In genomic region chr11:121890377-121890776, GRCh38 we compare ENCODE assay signal across 14 cellular contexts.
A peak's percentile ranks its signal among the peaks of the same experiment; 100 is the strongest.
DNase-seq lines count a peak whose midpoint lies in the region; TF ChIP-seq lines count a peak whose summit lies in the region.
"Had no signal": no experiment of that assay in that cellular context is flagged by ENCODE, and none has a peak within 500 bp of the region (broad histone marks: within the 10 kb centered on the region; RNA-seq: fewer than 3 reads in every experiment).

No MANE protein-coding gene starts in this region.

- no peaks in the 10 kb centered on the region for H3K27me3 Mint-ChIP-seq in activated CD4-positive, alpha-beta memory T cell treated with anti-CD3 and anti-CD28 coated beads for 36 hours

- no peaks in the 10 kb centered on the region for H3K4me1 Mint-ChIP-seq in activated CD4-positive, alpha-beta memory T cell treated with anti-CD3 and anti-CD28 coated beads for 36 hours (ENCODE audit: low read depth)

- TF ChIP-seq CTCF in AG04449 (IDR thresholded peaks at IDR 0.05; ENCODE audit: insufficient read depth, low read length, missing control alignments) (no peak), cardiac fibroblast (IDR thresholded peaks at IDR 0.05; ENCODE audit: low read depth, low read length) (no peak)

- no peak overlapping the region for H3K4me3 Mint-ChIP-seq in activated CD4-positive, alpha-beta memory T cell treated with anti-CD3 and anti-CD28 coated beads for 36 hours
- H3K4me3 Mint-ChIP-seq: T-helper 1 cell treated with Interleukin-12 subunit alpha and Interleukin-12 subunit beta and Interleukin-4 antibody, amounts not matched to agents 30 μg/mL and 1 μg/mL, for 36 hours had no signal

- H3K9me3 Mint-ChIP-seq in activated CD4-positive, alpha-beta memory T cell treated with anti-CD3 and anti-CD28 coated beads for 36 hours = no peaks in the 10 kb centered on the region
- H3K9me3 Mint-ChIP-seq: T-helper 1 cell treated with Interleukin-12 subunit alpha and Interleukin-12 subunit beta and Interleukin-4 antibody, amounts not matched to agents 30 μg/mL and 1 μg/mL, for 36 hours had no signal

- DNase-seq in AG04449 (ENCODE audit: low read depth, low spot score) = peak; percentile 91
- peak; percentile 80 for DNase-seq in HS-27A (ENCODE audit: low read depth)
- peak; percentile 59 to 86 for DNase-seq in cardiac fibroblast (ENCODE audit: low read depth in 2 of 2)
- peak; percentile 20 for DNase-seq in kidney glomerular epithelial cell (lab: John Stamatoyannopoulos, UW)
- no peak for DNase-seq in NOMO-1 (lab: John Stamatoyannopoulos, UW; ENCODE audit: unreplicated experiment in 2 of 2)
- DNase-seq in activated CD4-positive, alpha-beta memory T cell treated with anti-CD3 and anti-CD28 coated beads for 36 hours = no peak
- DNase-seq in activated CD4-positive, CD25-positive, alpha-beta regulatory T cell (lab: John Stamatoyannopoulos, UW) = no peak
- DNase-seq in NCI-H774 (lab: John Stamatoyannopoulos, UW) = no peak
- DNase-seq: activated CD4-positive, alpha-beta T cell treated with anti-CD3 and anti-CD28 coated beads, Interleukin-2, amount 50 U/mL, for 4 hours; activated naive CD4-positive, alpha-beta T cell; NCI-H1694 treated with DMSO at 0.1 percent for 48 hours; NK-92 treated with Interleukin-12 subunit alpha and Interleukin-12 subunit beta, amount 100 ng/mL, for 24 hours had no signal

- POLR2A ChIA-PET in AG04449 (lab: Yijun Ruan, JAX) = no interaction called here
- POLR2A ChIA-PET in activated CD4-positive, alpha-beta memory T cell treated with anti-CD3 and anti-CD28 coated beads for 36 hours (lab: Charles Lee) = no interaction called here

- intact Hi-C loops in activated CD4-positive, alpha-beta memory T cell treated with anti-CD3 and anti-CD28 coated beads for 36 hours (cut with micrococcal nuclease) = no loop called here

- H3K27ac Mint-ChIP-seq in activated CD4-positive, alpha-beta memory T cell treated with anti-CD3 and anti-CD28 coated beads for 36 hours = no peak overlapping the region
- H3K27ac Mint-ChIP-seq: T-helper 1 cell treated with Interleukin-12 subunit alpha and Interleukin-12 subunit beta and Interleukin-4 antibody, amounts not matched to agents 30 μg/mL and 1 μg/mL, for 36 hours had no signal

- H3K4me3 ChIP-seq in AG04449 (ENCODE audit: low read depth, low read length) (no peak overlapping the region), cardiac fibroblast (replicated peaks in 1 of 2; ENCODE audit: low read depth in 2 of 2, low read length in 2 of 2) (no peak overlapping the region)
- H3K4me3 ChIP-seq: tibial nerve had no signal

- H3K36me3 Mint-ChIP-seq in activated CD4-positive, alpha-beta memory T cell treated with anti-CD3 and anti-CD28 coated beads for 36 hours = no peaks in the 10 kb centered on the region

- CTCF ChIA-PET in AG04449 (lab: Yijun Ruan, JAX) = no interaction called here
- CTCF ChIA-PET in activated CD4-positive, alpha-beta memory T cell treated with anti-CD3 and anti-CD28 coated beads for 36 hours (lab: Charles Lee) = no interaction called here

Comparison
In these comparisons a context has a peak if more than half of its experiments do, and no peak if none do; other contexts are left out.
1. DNase-seq: peak in AG04449 (single experiment), HS-27A (single experiment), cardiac fibroblast (2 of 2) and kidney glomerular epithelial cell (single experiment); none in NOMO-1 (0 of 2), activated CD4-positive, alpha-beta memory T cell treated with anti-CD3 and anti-CD28 coated beads for 36 hours (single experiment), activated CD4-positive, CD25-positive, alpha-beta regulatory T cell (0 of 4) and NCI-H774 (single experiment).